In the genomic region with DNA sequence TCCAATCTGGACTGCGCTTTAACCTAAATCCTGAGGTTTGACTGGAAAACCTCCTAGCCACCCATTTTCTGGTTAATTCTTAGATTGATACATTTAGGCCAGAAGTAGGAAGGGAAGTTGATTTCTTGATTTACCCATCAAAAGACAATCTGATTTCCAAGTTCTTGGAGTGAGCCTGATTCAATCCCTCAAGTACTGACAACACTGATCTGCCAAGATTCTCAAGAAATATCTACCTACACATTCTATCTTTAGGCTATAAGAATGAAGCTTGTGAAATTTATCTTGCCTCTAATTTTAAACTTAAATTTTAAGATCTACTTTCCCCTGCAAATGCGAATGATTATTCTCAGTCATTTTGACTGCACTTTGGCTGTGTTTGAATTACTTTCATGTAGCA, we compare ENCODE assay signal across 10 cellular contexts. TPM values are rescaled to one million over a fixed set of nuclear protein-coding genes. Genes with fewer than 3 reads are reported as not detected.
"Had no signal": no experiment of that assay in that cellular context is flagged by ENCODE, and none has a peak within 500 bp of the region (broad histone marks: within the 10 kb centered on the region; RNA-seq: fewer than 3 reads in every experiment).

No MANE protein-coding gene starts in this region.

- DNase-seq: GOT3, H7, KBM-7 had no signal

- ATAC-seq: HepG2 had no signal

- H3K27me3 Mint-ChIP-seq: IgD-negative memory B cell had no signal

- H3K27ac ChIP-seq: HL-60, KMS-11 had no signal

- H3K9me3 ChIP-seq: HAP-1 had no signal

- H3K27ac Mint-ChIP-seq: IgD-negative memory B cell had no signal

- H3K4me3 Mint-ChIP-seq: IgD-negative memory B cell had no signal

- H3K4me1 ChIP-seq: HAP-1 had no signal

- H3K9ac ChIP-seq: KMS-11 had no signal

- H3K4me3 ChIP-seq: HAP-1 had no signal

- H3K36me3 Mint-ChIP-seq: IgD-negative memory B cell had no signal

- H3K36me3 ChIP-seq: HAP-1 had no signal

- H3K4me2 ChIP-seq: KMS-11 had no signal

RNA-seq across cellular contexts. Expression of a gene that starts 5.9 kb away (rescaled TPM):
- total RNA-seq: H4, H7, HepG2, HT1080 had no signal
- polyA plus RNA-seq: HepG2, IgD-negative memory B cell had no signal
